Comparison of ENCODE assay signal across 8 cellular contexts in genomic region chr9:36450110-36450732, GRCh38. TPM values are rescaled to one million over a fixed set of nuclear protein-coding genes. Genes with fewer than 3 reads are reported as not detected.
DNase-seq lines count a peak whose midpoint lies in the region; ATAC-seq, FAIRE-seq and TF ChIP-seq lines count a peak whose summit lies in the region.

No MANE protein-coding gene starts in this region.

- H3K4me1 ChIP-seq in BE2C (no peaks in the 10 kb centered on the region; the same call in 1 of the 2 replicates), kidney (ENCODE audit: control insufficient read depth in 1 of 2, insufficient read depth in 1 of 2, low read depth in 1 of 2, low read length in 2 of 2) (peaks cover 0 to 5% of the 10 kb centered on the region in 2 donors)

- DNase-seq in BE2C = peak; percentile 48
- DNase-seq in NCI-H2171 (lab: John Stamatoyannopoulos, UW) = peak; percentile 5
- DNase-seq in astrocyte of the hippocampus (ENCODE audit: low read depth, low spot score) = peak; percentile 61
- no peak for DNase-seq in kidney
- peak; percentile 39 for DNase-seq in urothelium cell line (ENCODE audit: low spot score)

- H3K9me3 ChIP-seq in BE2C (no peaks in the 10 kb centered on the region), kidney (ENCODE audit: control insufficient read depth in 1 of 2, low read length in 2 of 2) (no peaks in the 10 kb centered on the region)

- FAIRE-seq in kidney (lab: Jason Lieb, UNC) (peak; percentile 91), urothelium cell line (lab: Jason Lieb, UNC) (no peak)

- no peaks in the 10 kb centered on the region for H3K27me3 ChIP-seq in BE2C

- H3K36me3 ChIP-seq in BE2C (no peaks in the 10 kb centered on the region), kidney (ENCODE audit: control insufficient read depth in 1 of 2, insufficient read depth in 2 of 2, low read length in 2 of 2) (no peaks in the 10 kb centered on the region)

- TF ChIP-seq CTCF in BE2C (IDR thresholded peaks at IDR 0.05; ENCODE audit: low read depth, low read length) (peak; percentile 83), GM12873 (IDR thresholded peaks at IDR 0.05; ENCODE audit: insufficient read depth, low read depth, low read length, missing control alignments) (peak; percentile 51), kidney (IDR thresholded peaks at IDR 0.05; ENCODE audit: borderline replicate concordance, extremely low read depth, insufficient read depth) (peak; percentile 77)

- H3K4me3 ChIP-seq in BE2C (ENCODE audit: low read depth, low read length) (no peak overlapping the region), kidney (ENCODE audit: low read length in 2 of 2) (no peak overlapping the region)

- no peak for ATAC-seq in GM18870 (IDR thresholded peaks at IDR 0.05; ENCODE audit: unreplicated experiment)
- no peak for ATAC-seq in HG03196 (IDR thresholded peaks at IDR 0.05; ENCODE audit: unreplicated experiment)

- H3K9ac ChIP-seq in kidney (ENCODE audit: low read length in 2 of 2) = no peak overlapping the region

- intact Hi-C loops in kidney (cut with DNase I) = no loop called here

- H3K27ac ChIP-seq in kidney (ENCODE audit: low read depth in 2 of 2, low read length in 2 of 2) = no peak overlapping the region

RNA-seq across cellular contexts. Expression of gene RNF38, which starts 50.2 kb away (rescaled TPM):
- 2.8 TPM for polyA plus RNA-seq in BE2C (2012; ENCODE audit: insufficient read depth, insufficient read length, low read depth)
- total RNA-seq in kidney = 48.3 TPM
- 10.7 TPM for polyA plus RNA-seq in kidney (ENCODE audit: insufficient read depth, low read depth, low replicate concordance)
